In genomic region chr10:19046709-19047108, GRCh38 we compare ENCODE assay signal across 2 cellular contexts.
TF ChIP-seq lines count a peak whose summit lies in the region.

No MANE protein-coding gene starts in this region.

TF ChIP-seq in GM23338, 12 proteins besides CTCF, POLR2A, EP300 and RAD21:
- no peak for TF ChIP-seq NANOG (IDR thresholded peaks at IDR 0.05; ENCODE audit: borderline replicate concordance)
- TF ChIP-seq ZNF462 (CRISPR knock-in tag; IDR thresholded peaks at IDR 0.05) = no peak

TF ChIP-seq in H1, 55 proteins besides CTCF, POLR2A, EP300 and RAD21:
- TF ChIP-seq YY1 (IDR thresholded peaks at IDR 0.05; ENCODE audit: low read depth, low read length) (no peak), ATF2 (IDR thresholded peaks at IDR 0.05; ENCODE audit: low read length) (no peak), NRF1 (IDR thresholded peaks at IDR 0.05; ENCODE audit: low read depth, low read length) (no peak), KDM4A (IDR thresholded peaks at IDR 0.05; ENCODE audit: low read depth, low read length, severe bottlenecking) (no peak), CBX8 (IDR thresholded peaks at IDR 0.05; ENCODE audit: borderline replicate concordance, low read depth, low read length) (no peak), SP2 (IDR thresholded peaks at IDR 0.05; ENCODE audit: low read length) (no peak), SIX5 (IDR thresholded peaks at IDR 0.05; ENCODE audit: low read depth, low read length) (no peak), GTF2F1 (IDR thresholded peaks at IDR 0.05; ENCODE audit: borderline replicate concordance, low read depth, low read length) (no peak), MAFK (IDR thresholded peaks at IDR 0.05; ENCODE audit: low read depth, low read length) (no peak), PHF8 (conservative IDR thresholded peaks at IDR 0.05; ENCODE audit: low read depth, low read length) (no peak), BCL11A (IDR thresholded peaks at IDR 0.05; ENCODE audit: low read depth in 2 of 2, low read length in 2 of 2) (no peak), CHD2 (IDR thresholded peaks at IDR 0.05; ENCODE audit: low read length) (no peak), RNF2 (IDR thresholded peaks at IDR 0.05; ENCODE audit: borderline replicate concordance, low read depth, low read length, missing control alignments, poor library complexity, severe bottlenecking) (no peak)
